In genomic region chr5:154811239-154811638, GRCh38 we compare ENCODE assay signal across 1 cellular context.
TF ChIP-seq lines count a peak whose summit lies in the region.

No MANE protein-coding gene starts in this region.

TF ChIP-seq in IMR-90, 13 proteins besides CTCF, POLR2A, EP300 and RAD21:
- TF ChIP-seq CEBPB (IDR thresholded peaks at IDR 0.05; ENCODE audit: low read depth, low read length) (peak; percentile 42; the same call in 1 of the 2 replicates), MAZ (IDR thresholded peaks at IDR 0.05; ENCODE audit: borderline replicate concordance, low read depth, low read length) (no peak), CHD1 (IDR thresholded peaks at IDR 0.05; ENCODE audit: low read depth, low read length) (no peak)
